Comparison of ENCODE assay signal across 28 cellular contexts in the genomic region with DNA sequence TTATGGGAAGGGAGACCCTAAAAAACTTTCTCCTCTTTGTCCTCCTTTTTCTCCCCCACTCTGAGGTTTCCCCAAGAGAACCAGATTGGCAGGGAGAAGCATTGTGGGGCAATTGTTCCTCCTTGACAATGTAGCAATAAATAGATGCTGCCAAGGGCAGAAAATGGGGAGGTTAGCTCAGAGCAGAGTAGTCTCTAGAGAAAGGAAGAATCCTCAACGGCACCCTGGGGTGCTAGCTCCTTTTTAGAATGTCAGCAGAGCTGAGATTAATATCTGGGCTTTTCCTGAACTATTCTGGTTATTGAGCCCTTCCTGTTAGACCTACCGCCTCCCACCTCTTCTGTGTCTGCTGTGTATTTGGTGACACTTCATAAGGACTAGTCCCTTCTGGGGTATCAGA. TPM values are rescaled to one million over a fixed set of nuclear protein-coding genes. Genes with fewer than 3 reads are reported as not detected.
A peak's percentile ranks its signal among the peaks of the same experiment; 100 is the strongest.
DNase-seq lines count a peak whose midpoint lies in the region; ATAC-seq and TF ChIP-seq lines count a peak whose summit lies in the region.
"Had no signal": no experiment of that assay in that cellular context is flagged by ENCODE, and none has a peak within 500 bp of the region (broad histone marks: within the 10 kb centered on the region; RNA-seq: fewer than 3 reads in every experiment).

No MANE protein-coding gene starts in this region.

- no peak for ATAC-seq in activated T-cell treated with anti-CD3 and anti-CD28 coated beads, Interleukin-2, amount 50 U/mL, for 4 hours
- no peak for ATAC-seq in CD8-positive, alpha-beta T cell
- ATAC-seq in activated CD8-positive, alpha-beta memory T cell treated with anti-CD3 and anti-CD28 coated beads, Interleukin-2, amount 10 ng/mL, durations not matched to agents 7 days and 5 days: no peak
- ATAC-seq: lower lobe of right lung; mucosa of descending colon; right cardiac atrium; stimulated activated naive B cell treated with anti-CD40 and anti-IgM and Interleukin-4, amounts not matched to agents 10 μg/mL and 1 μg/mL and 100 μg/mL, for 72 hours had no signal

- intact Hi-C loops in CD8-positive, alpha-beta T cell (cut with DNase I, micrococcal nuclease): no loop called here
- intact Hi-C loops in activated T-helper 1 cell treated with anti-CD3 and anti-CD28 coated beads, Interleukin-12 subunit alpha, Interleukin-12 subunit beta, Interleukin-2, Interleukin-4 antibody, amounts not matched to agents 30 ng/mL and 10 ng/mL and 1 ng/mL, durations not matched to agents 14 hours and 24 hours and 36 hours (cut with micrococcal nuclease): no loop called here

- no peak for DNase-seq in activated T-cell treated with anti-CD3 and anti-CD28 coated beads, Interleukin-2, amount 50 U/mL, for 24 hours
- DNase-seq in activated T-cell treated with anti-CD3 and anti-CD28 coated beads, Interleukin-2, amount 50 U/mL, for 4 hours: no peak
- DNase-seq in CD8-positive, alpha-beta T cell: no peak
- no peak for DNase-seq in activated T-helper 1 cell treated with anti-CD3 and anti-CD28 coated beads, Interleukin-12 subunit alpha, Interleukin-12 subunit beta, Interleukin-2, Interleukin-4 antibody, amounts not matched to agents 30 ng/mL and 10 ng/mL and 1 ng/mL, durations not matched to agents 14 hours and 24 hours and 36 hours (ENCODE audit: low spot score)
- DNase-seq in fibroblast of gingiva (ENCODE audit: low read depth) (peak; percentile 30), endothelial cell (ENCODE audit: low spot score) (no peak), NCI-H128 (lab: John Stamatoyannopoulos, UW; ENCODE audit: unreplicated experiment) (no peak)
- no peak for DNase-seq in activated CD8-positive, alpha-beta memory T cell treated with anti-CD3 and anti-CD28 coated beads, Interleukin-2, amount 10 ng/mL, durations not matched to agents 7 days and 5 days
- DNase-seq: ACHN; activated CD4-positive, alpha-beta T cell treated with anti-CD3 and anti-CD28 coated beads for 1 hour; activated effector memory CD4-positive, alpha-beta T cell treated with Interleukin-2 at 50 U/mL for 16 hours; anterior cingulate cortex; EL; glutamatergic neuron; lower lobe of right lung; mucosa of descending colon; NCI-H1092 treated with DMSO at 0.1 percent for 48 hours; NCI-H2081; NCI-H226; NCI-H774; OCI-M1; right cardiac atrium; stimulated activated CD4-positive, alpha-beta T cell treated with anti-CD3 and anti-CD28 coated beads, Interleukin-12 subunit alpha, Interleukin-12 subunit beta, amount 100 ng/mL, for 4 hours; stimulated activated CD4-positive, alpha-beta T cell treated with anti-CD3 and anti-CD28 coated beads, Interleukin-4, amount 100 ng/mL, for 24 hours; stimulated activated naive B cell treated with anti-CD40 and anti-IgM and Interleukin-4, amounts not matched to agents 10 μg/mL and 1 μg/mL and 100 μg/mL, for 72 hours had no signal

- no peaks in the 10 kb centered on the region for H3K27me3 ChIP-seq in CD8-positive, alpha-beta T cell (ENCODE audit: insufficient read depth, low read length)

- no peak overlapping the region for H3K4me3 ChIP-seq in CD8-positive, alpha-beta T cell (ENCODE audit: low read depth, low read length)
- H3K4me3 ChIP-seq: HAP-1, lower lobe of right lung, mucosa of descending colon, thoracic aorta had no signal

- H3K4me1 Mint-ChIP-seq in activated T-cell treated with anti-CD3 and anti-CD28 coated beads, Interleukin-2, amount 50 U/mL, for 24 hours (ENCODE audit: low read depth): peaks cover 58% of the 10 kb centered on the region
- H3K4me1 Mint-ChIP-seq in activated T-cell treated with anti-CD3 and anti-CD28 coated beads, Interleukin-2, amount 50 U/mL, for 4 hours (ENCODE audit: low read depth): peaks cover 30% of the 10 kb centered on the region
- peaks cover 45% of the 10 kb centered on the region for H3K4me1 Mint-ChIP-seq in CD8-positive, alpha-beta T cell (ENCODE audit: low read depth)
- H3K4me1 Mint-ChIP-seq in activated T-helper 1 cell treated with anti-CD3 and anti-CD28 coated beads, Interleukin-12 subunit alpha, Interleukin-12 subunit beta, Interleukin-2, Interleukin-4 antibody, amounts not matched to agents 30 ng/mL and 10 ng/mL and 1 ng/mL, durations not matched to agents 14 hours and 24 hours and 36 hours (ENCODE audit: low read depth): peaks cover 67% of the 10 kb centered on the region
- peaks cover 10% of the 10 kb centered on the region for H3K4me1 Mint-ChIP-seq in endothelial cell (ENCODE audit: unreplicated experiment)
- peaks cover 62% of the 10 kb centered on the region for H3K4me1 Mint-ChIP-seq in activated CD8-positive, alpha-beta memory T cell treated with anti-CD3 and anti-CD28 coated beads, Interleukin-2, amount 10 ng/mL, durations not matched to agents 7 days and 5 days

- POLR2A ChIA-PET in CD8-positive, alpha-beta T cell (lab: Charles Lee): interaction anchor here (0.6 to 1.2 kb wide), 2 partner anchors 48 to 108 kb away, joined by 3 read pairs; no protein-coding TSS in a partner anchor

- peak overlapping the region; percentile 39 for H3K27ac Mint-ChIP-seq in activated T-cell treated with anti-CD3 and anti-CD28 coated beads, Interleukin-2, amount 50 U/mL, for 24 hours
- H3K27ac Mint-ChIP-seq in CD8-positive, alpha-beta T cell: peak overlapping the region; percentile 84
- peak overlapping the region; percentile 84 for H3K27ac Mint-ChIP-seq in activated T-helper 1 cell treated with anti-CD3 and anti-CD28 coated beads, Interleukin-12 subunit alpha, Interleukin-12 subunit beta, Interleukin-2, Interleukin-4 antibody, amounts not matched to agents 30 ng/mL and 10 ng/mL and 1 ng/mL, durations not matched to agents 14 hours and 24 hours and 36 hours
- no peak overlapping the region for H3K27ac Mint-ChIP-seq in endothelial cell (ENCODE audit: unreplicated experiment)
- H3K27ac Mint-ChIP-seq in activated CD8-positive, alpha-beta memory T cell treated with anti-CD3 and anti-CD28 coated beads, Interleukin-2, amount 10 ng/mL, durations not matched to agents 7 days and 5 days: no peak overlapping the region
- H3K27ac Mint-ChIP-seq: stimulated activated naive B cell treated with anti-CD40 and anti-IgM and Interleukin-4, amounts not matched to agents 10 μg/mL and 1 μg/mL and 100 μg/mL, for 72 hours had no signal

- peaks cover 60% of the 10 kb centered on the region for H3K36me3 Mint-ChIP-seq in activated T-cell treated with anti-CD3 and anti-CD28 coated beads, Interleukin-2, amount 50 U/mL, for 24 hours (ENCODE audit: low read depth)
- H3K36me3 Mint-ChIP-seq in activated T-cell treated with anti-CD3 and anti-CD28 coated beads, Interleukin-2, amount 50 U/mL, for 4 hours (ENCODE audit: insufficient read depth): peaks cover 28% of the 10 kb centered on the region
- H3K36me3 Mint-ChIP-seq in CD8-positive, alpha-beta T cell: peaks cover 22% of the 10 kb centered on the region
- peaks cover 56% of the 10 kb centered on the region for H3K36me3 Mint-ChIP-seq in activated T-helper 1 cell treated with anti-CD3 and anti-CD28 coated beads, Interleukin-12 subunit alpha, Interleukin-12 subunit beta, Interleukin-2, Interleukin-4 antibody, amounts not matched to agents 30 ng/mL and 10 ng/mL and 1 ng/mL, durations not matched to agents 14 hours and 24 hours and 36 hours (ENCODE audit: low read depth)
- H3K36me3 Mint-ChIP-seq in endothelial cell (ENCODE audit: low read depth, unreplicated experiment): peaks cover 14% of the 10 kb centered on the region
- peaks cover 37% of the 10 kb centered on the region for H3K36me3 Mint-ChIP-seq in activated CD8-positive, alpha-beta memory T cell treated with anti-CD3 and anti-CD28 coated beads, Interleukin-2, amount 10 ng/mL, durations not matched to agents 7 days and 5 days

- H3K4me3 Mint-ChIP-seq in activated T-cell treated with anti-CD3 and anti-CD28 coated beads, Interleukin-2, amount 50 U/mL, for 24 hours: no peak overlapping the region
- H3K4me3 Mint-ChIP-seq in activated T-cell treated with anti-CD3 and anti-CD28 coated beads, Interleukin-2, amount 50 U/mL, for 4 hours: no peak overlapping the region
- H3K4me3 Mint-ChIP-seq in CD8-positive, alpha-beta T cell: no peak overlapping the region
- H3K4me3 Mint-ChIP-seq in activated T-helper 1 cell treated with anti-CD3 and anti-CD28 coated beads, Interleukin-12 subunit alpha, Interleukin-12 subunit beta, Interleukin-2, Interleukin-4 antibody, amounts not matched to agents 30 ng/mL and 10 ng/mL and 1 ng/mL, durations not matched to agents 14 hours and 24 hours and 36 hours: no peak overlapping the region
- H3K4me3 Mint-ChIP-seq in endothelial cell (ENCODE audit: unreplicated experiment): no peak overlapping the region
- no peak overlapping the region for H3K4me3 Mint-ChIP-seq in activated CD8-positive, alpha-beta memory T cell treated with anti-CD3 and anti-CD28 coated beads, Interleukin-2, amount 10 ng/mL, durations not matched to agents 7 days and 5 days
- H3K4me3 Mint-ChIP-seq: nephron; stimulated activated naive B cell treated with anti-CD40 and anti-IgM and Interleukin-4, amounts not matched to agents 10 μg/mL and 1 μg/mL and 100 μg/mL, for 72 hours had no signal

- no peak for TF ChIP-seq CTCF in CD8-positive, alpha-beta T cell (IDR thresholded peaks at IDR 0.05)
- TF ChIP-seq CTCF in endothelial cell (IDR thresholded peaks at IDR 0.05; ENCODE audit: unreplicated experiment): no peak

- H3K27ac ChIP-seq in CD8-positive, alpha-beta T cell (ENCODE audit: low read depth, low read length): no peak overlapping the region
- H3K27ac ChIP-seq: lower lobe of right lung, thoracic aorta had no signal

- no peaks in the 10 kb centered on the region for H3K9me3 ChIP-seq in CD8-positive, alpha-beta T cell (ENCODE audit: low read length)
- H3K9me3 ChIP-seq: HAP-1, lower lobe of right lung, mucosa of descending colon, thoracic aorta had no signal

- no peaks in the 10 kb centered on the region for H3K27me3 Mint-ChIP-seq in activated T-cell treated with anti-CD3 and anti-CD28 coated beads, Interleukin-2, amount 50 U/mL, for 24 hours
- no peaks in the 10 kb centered on the region for H3K27me3 Mint-ChIP-seq in activated T-cell treated with anti-CD3 and anti-CD28 coated beads, Interleukin-2, amount 50 U/mL, for 4 hours (ENCODE audit: low read depth)
- H3K27me3 Mint-ChIP-seq in CD8-positive, alpha-beta T cell (ENCODE audit: low read depth): no peaks in the 10 kb centered on the region
- no peaks in the 10 kb centered on the region for H3K27me3 Mint-ChIP-seq in activated T-helper 1 cell treated with anti-CD3 and anti-CD28 coated beads, Interleukin-12 subunit alpha, Interleukin-12 subunit beta, Interleukin-2, Interleukin-4 antibody, amounts not matched to agents 30 ng/mL and 10 ng/mL and 1 ng/mL, durations not matched to agents 14 hours and 24 hours and 36 hours (ENCODE audit: insufficient read depth)
- peaks cover 4% of the 10 kb centered on the region for H3K27me3 Mint-ChIP-seq in endothelial cell (ENCODE audit: unreplicated experiment)
- H3K27me3 Mint-ChIP-seq in activated CD8-positive, alpha-beta memory T cell treated with anti-CD3 and anti-CD28 coated beads, Interleukin-2, amount 10 ng/mL, durations not matched to agents 7 days and 5 days: no peaks in the 10 kb centered on the region
- H3K27me3 Mint-ChIP-seq: stimulated activated naive B cell treated with anti-CD40 and anti-IgM and Interleukin-4, amounts not matched to agents 10 μg/mL and 1 μg/mL and 100 μg/mL, for 72 hours had no signal

- no peaks in the 10 kb centered on the region for H3K36me3 ChIP-seq in CD8-positive, alpha-beta T cell (ENCODE audit: insufficient read depth, low read length)

- CTCF ChIA-PET in CD8-positive, alpha-beta T cell (lab: Charles Lee): interaction anchor here (0.6 to 1.8 kb wide), 3 partner anchors 10 to 101 kb away, joined by 3 to 5 read pairs (median 4); no protein-coding TSS in a partner anchor
- CTCF ChIA-PET in activated CD8-positive, alpha-beta memory T cell treated with anti-CD3 and anti-CD28 coated beads, Interleukin-2, amount 10 ng/mL, durations not matched to agents 7 days and 5 days (lab: Charles Lee): interaction anchor here (1.5 to 5.5 kb wide), 4 partner anchors 15 to 299 kb away, joined by 5 to 58 read pairs (median 6); partner anchors contain the start of gene SUOX

- H3K4me1 ChIP-seq in CD8-positive, alpha-beta T cell (ENCODE audit: insufficient read depth, low read length): peaks cover 33% of the 10 kb centered on the region

- no peaks in the 10 kb centered on the region for H3K9me3 Mint-ChIP-seq in activated T-cell treated with anti-CD3 and anti-CD28 coated beads, Interleukin-2, amount 50 U/mL, for 24 hours
- no peaks in the 10 kb centered on the region for H3K9me3 Mint-ChIP-seq in activated T-cell treated with anti-CD3 and anti-CD28 coated beads, Interleukin-2, amount 50 U/mL, for 4 hours
- H3K9me3 Mint-ChIP-seq in CD8-positive, alpha-beta T cell: no peaks in the 10 kb centered on the region
- no peaks in the 10 kb centered on the region for H3K9me3 Mint-ChIP-seq in activated T-helper 1 cell treated with anti-CD3 and anti-CD28 coated beads, Interleukin-12 subunit alpha, Interleukin-12 subunit beta, Interleukin-2, Interleukin-4 antibody, amounts not matched to agents 30 ng/mL and 10 ng/mL and 1 ng/mL, durations not matched to agents 14 hours and 24 hours and 36 hours
- no peaks in the 10 kb centered on the region for H3K9me3 Mint-ChIP-seq in endothelial cell (ENCODE audit: unreplicated experiment)
- no peaks in the 10 kb centered on the region for H3K9me3 Mint-ChIP-seq in activated CD8-positive, alpha-beta memory T cell treated with anti-CD3 and anti-CD28 coated beads, Interleukin-2, amount 10 ng/mL, durations not matched to agents 7 days and 5 days (ENCODE audit: low read depth)
- H3K9me3 Mint-ChIP-seq: nephron; stimulated activated naive B cell treated with anti-CD40 and anti-IgM and Interleukin-4, amounts not matched to agents 10 μg/mL and 1 μg/mL and 100 μg/mL, for 72 hours had no signal

RNA-seq across cellular contexts. Expression of gene RPS26, which starts 4.6 kb away (rescaled TPM):
- total RNA-seq in activated T-cell treated with anti-CD3 and anti-CD28 coated beads, Interleukin-2, amount 50 U/mL, for 4 hours: 100 to 1,000 TPM in 2 of 3 donors, 10 to 100 TPM in 1; 73.1 to 118 (median 110) TPM
- 10 to 100 TPM; 33.8 to 36.7 TPM for total RNA-seq in CD8-positive, alpha-beta T cell
- total RNA-seq in activated T-helper 1 cell treated with anti-CD3 and anti-CD28 coated beads, Interleukin-12 subunit alpha, Interleukin-12 subunit beta, Interleukin-2, Interleukin-4 antibody, amounts not matched to agents 30 ng/mL and 10 ng/mL and 1 ng/mL, durations not matched to agents 14 hours and 24 hours and 36 hours: 35.4 and 38.2 TPM in 2 replicates
- total RNA-seq in endothelial cell (ENCODE audit: unreplicated experiment): 45.8 TPM
- total RNA-seq in activated CD8-positive, alpha-beta memory T cell treated with anti-CD3 and anti-CD28 coated beads, Interleukin-2, amount 10 ng/mL, durations not matched to agents 7 days and 5 days: 10 to 100 TPM; 27.9 to 42.2 TPM

RNA-seq across cellular contexts. Expression of gene IKZF4, which starts 16.3 kb away (rescaled TPM):
- 10 to 100 TPM in 2 of 3 donors, 1 to 10 TPM in 1; 9.4 to 14.6 (median 10.5) TPM for total RNA-seq in activated T-cell treated with anti-CD3 and anti-CD28 coated beads, Interleukin-2, amount 50 U/mL, for 4 hours
- 1 to 10 TPM; 2.2 to 2.5 TPM for total RNA-seq in CD8-positive, alpha-beta T cell
- total RNA-seq in activated T-helper 1 cell treated with anti-CD3 and anti-CD28 coated beads, Interleukin-12 subunit alpha, Interleukin-12 subunit beta, Interleukin-2, Interleukin-4 antibody, amounts not matched to agents 30 ng/mL and 10 ng/mL and 1 ng/mL, durations not matched to agents 14 hours and 24 hours and 36 hours: 31.9 and 35.7 TPM in 2 replicates
- total RNA-seq in endothelial cell (ENCODE audit: unreplicated experiment): 3.0 TPM
- total RNA-seq in activated CD8-positive, alpha-beta memory T cell treated with anti-CD3 and anti-CD28 coated beads, Interleukin-2, amount 10 ng/mL, durations not matched to agents 7 days and 5 days: 10 to 100 TPM; 15.8 to 44.9 TPM

RNA-seq across cellular contexts. Expression of gene SUOX, which starts 40.1 kb away (rescaled TPM):
- total RNA-seq in activated T-cell treated with anti-CD3 and anti-CD28 coated beads, Interleukin-2, amount 50 U/mL, for 4 hours: 1 to 10 TPM in 2 of 3 donors, under 1 TPM in 1; 0.68 to 1.3 (median 1.2) TPM
- 1 to 10 TPM in 1 of 2 experiments, under 1 TPM in 1; 0.72 to 1.2 TPM for total RNA-seq in CD8-positive, alpha-beta T cell
- total RNA-seq in activated T-helper 1 cell treated with anti-CD3 and anti-CD28 coated beads, Interleukin-12 subunit alpha, Interleukin-12 subunit beta, Interleukin-2, Interleukin-4 antibody, amounts not matched to agents 30 ng/mL and 10 ng/mL and 1 ng/mL, durations not matched to agents 14 hours and 24 hours and 36 hours: 12.0 and 12.9 TPM in 2 replicates
- total RNA-seq in endothelial cell (ENCODE audit: unreplicated experiment): 31.6 TPM
- 10 to 100 TPM in 1 of 2 experiments, 1 to 10 TPM in 1; 2.5 to 14.6 TPM for total RNA-seq in activated CD8-positive, alpha-beta memory T cell treated with anti-CD3 and anti-CD28 coated beads, Interleukin-2, amount 10 ng/mL, durations not matched to agents 7 days and 5 days

RNA-seq across cellular contexts. Expression of gene ERBB3, which starts 42.8 kb away (rescaled TPM):
- total RNA-seq in activated T-cell treated with anti-CD3 and anti-CD28 coated beads, Interleukin-2, amount 50 U/mL, for 4 hours: 1 to 10 TPM in 1 of 3 donors, under 1 TPM in 2; 0.48 to 1.6 (median 0.63) TPM
- total RNA-seq in CD8-positive, alpha-beta T cell: 1 to 10 TPM in 1 of 2 experiments, under 1 TPM in 1; 0.90 to 1.5 TPM
- total RNA-seq in activated T-helper 1 cell treated with anti-CD3 and anti-CD28 coated beads, Interleukin-12 subunit alpha, Interleukin-12 subunit beta, Interleukin-2, Interleukin-4 antibody, amounts not matched to agents 30 ng/mL and 10 ng/mL and 1 ng/mL, durations not matched to agents 14 hours and 24 hours and 36 hours: 0.51 and 0.65 TPM in 2 replicates
- total RNA-seq in endothelial cell (ENCODE audit: unreplicated experiment): 4.2 TPM
- 1 to 10 TPM in 1 of 2 experiments, under 1 TPM in 1; 0.94 to 1.8 TPM for total RNA-seq in activated CD8-positive, alpha-beta memory T cell treated with anti-CD3 and anti-CD28 coated beads, Interleukin-2, amount 10 ng/mL, durations not matched to agents 7 days and 5 days

Comparison
In these comparisons a context has a peak if more than half of its experiments do, and no peak if none do; other contexts are left out.
1. H3K27ac Mint-ChIP-seq: peak in activated T-cell treated with anti-CD3 and anti-CD28 coated beads, Interleukin-2, amount 50 U/mL, for 24 hours (single experiment), CD8-positive, alpha-beta T cell (single experiment) and activated T-helper 1 cell treated with anti-CD3 and anti-CD28 coated beads, Interleukin-12 subunit alpha, Interleukin-12 subunit beta, Interleukin-2, Interleukin-4 antibody, amounts not matched to agents 30 ng/mL and 10 ng/mL and 1 ng/mL, durations not matched to agents 14 hours and 24 hours and 36 hours (single experiment); none in endothelial cell (single experiment) and activated CD8-positive, alpha-beta memory T cell treated with anti-CD3 and anti-CD28 coated beads, Interleukin-2, amount 10 ng/mL, durations not matched to agents 7 days and 5 days (single experiment).